Comparison of ENCODE assay signal across 1 cellular context in genomic region chr20:62813588-62813987, GRCh38.
TF ChIP-seq lines count a peak whose summit lies in the region.

No MANE protein-coding gene starts in this region.

TF ChIP-seq in endothelial cell of umbilical vein, 7 proteins besides CTCF, POLR2A, EP300 and RAD21:
- no peak for TF ChIP-seq GATA2 (IDR thresholded peaks at IDR 0.05; ENCODE audit: insufficient read depth, insufficient read length, low read depth, low read length)
- no peak for TF ChIP-seq POLR2AphosphoS5 (IDR thresholded peaks at IDR 0.05; ENCODE audit: insufficient read depth, low read depth, low read length)
- TF ChIP-seq MAX (IDR thresholded peaks at IDR 0.05; ENCODE audit: insufficient read depth, insufficient read length): no peak
- no peak for TF ChIP-seq JUN (IDR thresholded peaks at IDR 0.05; ENCODE audit: borderline replicate concordance, insufficient read depth, insufficient read length, low read depth)
- no peak for TF ChIP-seq MYC (IDR thresholded peaks at IDR 0.05; ENCODE audit: low read depth, low read length)
- no peak for TF ChIP-seq EZH2 (IDR thresholded peaks at IDR 0.05; ENCODE audit: borderline replicate concordance, low read depth, low read length, severe bottlenecking)
- no peak for TF ChIP-seq FOS (IDR thresholded peaks at IDR 0.05; ENCODE audit: borderline replicate concordance, insufficient read depth, low read length)
